17 cellular contexts compared by ENCODE assay signal in the genomic region with DNA sequence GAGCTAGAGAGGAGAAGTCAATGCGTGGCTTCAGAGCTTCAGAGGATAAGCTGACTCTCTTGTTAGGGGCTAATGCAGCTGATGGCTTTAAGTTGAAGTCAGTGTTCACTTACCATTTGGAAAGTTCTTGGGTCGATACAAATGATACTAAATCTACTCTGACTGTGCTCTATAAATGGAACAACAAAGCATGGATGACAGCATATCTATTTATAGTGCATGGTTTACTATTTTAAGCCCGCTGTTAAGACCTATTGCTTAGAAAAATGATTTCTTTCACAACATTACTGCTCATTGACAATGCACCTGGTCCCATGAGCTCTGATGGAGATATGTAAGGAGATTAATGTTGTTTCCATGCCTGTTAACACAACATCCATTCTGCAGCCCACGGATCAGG.
"Had no signal": no experiment of that assay in that cellular context is flagged by ENCODE, and none has a peak within 500 bp of the region (broad histone marks: within the 10 kb centered on the region; RNA-seq: fewer than 3 reads in every experiment).

No MANE protein-coding gene starts in this region.

- H3K4me3 Mint-ChIP-seq: activated T-helper 17 cell treated with anti-CD3 and anti-CD28 coated beads, Interleukin-2, amount 50 U/mL, for 72 hours; central memory CD8-positive, alpha-beta T cell had no signal

- H3K27ac ChIP-seq: brain microvascular endothelial cell, coronary artery, esophagus muscularis mucosa, hepatocyte, ovary, sigmoid colon, spleen had no signal

- H3K4me3 ChIP-seq: coronary artery, esophagus muscularis mucosa, hepatocyte, ovary, sigmoid colon, spleen had no signal

- H2AFZ ChIP-seq: hepatocyte had no signal

- H3K79me2 ChIP-seq: hepatocyte had no signal

- H3K36me3 ChIP-seq: brain microvascular endothelial cell, esophagus muscularis mucosa, ovary, sigmoid colon, spleen had no signal

- H3K4me2 ChIP-seq: hepatocyte had no signal

- H3K4me1 ChIP-seq: esophagus muscularis mucosa, sigmoid colon, spleen had no signal

- H3K27me3 Mint-ChIP-seq: activated T-helper 17 cell treated with anti-CD3 and anti-CD28 coated beads, Interleukin-2, amount 50 U/mL, for 72 hours; central memory CD8-positive, alpha-beta T cell had no signal

- DNase-seq: activated naive CD4-positive, alpha-beta T cell treated with Interleukin-2 at 50 U/mL for 16 hours; activated T-cell treated with anti-CD3 and anti-CD28 coated beads for 4 hours; anterior cingulate cortex; brain microvascular endothelial cell; effector CD4-positive, alpha-beta T cell; islet precursor cell; ovary; sigmoid colon; spleen; stimulated activated CD4-positive, alpha-beta T cell treated with anti-CD3 and anti-CD28 coated beads, Interleukin-1b, Interleukin-23, amount 100 ng/mL, for 48 hours had no signal

- H3K4me1 Mint-ChIP-seq: activated T-helper 17 cell treated with anti-CD3 and anti-CD28 coated beads, Interleukin-2, amount 50 U/mL, for 72 hours; central memory CD8-positive, alpha-beta T cell had no signal

- ATAC-seq: activated CD4-positive, CD25-positive, alpha-beta regulatory T cell treated with anti-CD3 and anti-CD28 coated beads, Interleukin-2, amount 50 U/mL, for 24 hours; activated T-helper 17 cell treated with anti-CD3 and anti-CD28 coated beads, Interleukin-2, amount 50 U/mL, for 72 hours; left lobe of liver had no signal

- H3K9me3 Mint-ChIP-seq: activated T-helper 17 cell treated with anti-CD3 and anti-CD28 coated beads, Interleukin-2, amount 50 U/mL, for 72 hours had no signal

- H3K27ac Mint-ChIP-seq: activated T-helper 17 cell treated with anti-CD3 and anti-CD28 coated beads, Interleukin-2, amount 50 U/mL, for 72 hours had no signal

- H3K27me3 ChIP-seq: brain microvascular endothelial cell, esophagus muscularis mucosa, hepatocyte, ovary, sigmoid colon, spleen had no signal
